Comparison of ENCODE assay signal across 17 cellular contexts in the genomic region with DNA sequence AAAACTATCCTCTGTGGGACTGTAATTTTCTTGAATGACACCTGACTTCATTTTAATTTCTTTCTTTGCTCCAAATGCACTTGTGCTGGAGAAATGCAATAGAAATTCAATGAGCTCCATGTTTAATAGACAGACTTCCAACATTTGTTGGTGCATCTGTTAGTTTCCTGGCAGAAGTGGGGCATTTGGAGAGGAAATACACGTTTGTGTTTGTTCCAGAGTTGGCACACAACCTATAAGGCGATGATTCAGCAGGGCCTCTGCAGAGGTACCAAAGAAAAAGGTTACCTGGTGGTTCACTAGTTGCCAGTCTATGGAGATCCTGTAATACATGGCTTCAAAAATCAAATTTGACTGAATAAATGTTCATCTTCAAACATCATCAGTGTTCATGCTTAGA.
"Had no signal": no experiment of that assay in that cellular context is flagged by ENCODE, and none has a peak within 500 bp of the region (broad histone marks: within the 10 kb centered on the region; RNA-seq: fewer than 3 reads in every experiment).

No MANE protein-coding gene starts in this region.

- H3K4me1 ChIP-seq: body of pancreas, esophagus muscularis mucosa, lower lobe of right lung, pancreas, testis had no signal

- H3K4me3 ChIP-seq: body of pancreas, esophagus muscularis mucosa, lower lobe of right lung, pancreas, testis had no signal

- ATAC-seq: activated CD8-positive, alpha-beta T cell treated with anti-CD3 and anti-CD28 coated beads, Interleukin-2, amount 10 ng/mL, durations not matched to agents 7 days and 5 days; body of pancreas; left colon; lower lobe of right lung; pancreas; sciatic nerve; stimulated activated naive CD8-positive, alpha-beta T cell treated with anti-CD3 and anti-CD28 coated beads, Interleukin-15, amount 100 ng/mL, for 72 hours had no signal

- H3K27ac ChIP-seq: body of pancreas, esophagus muscularis mucosa, lower lobe of right lung, pancreas, testis had no signal

- H3K27me3 ChIP-seq: body of pancreas, esophagus muscularis mucosa, pancreas, testis had no signal

- H3K36me3 ChIP-seq: esophagus muscularis mucosa, lower lobe of right lung, pancreas had no signal

- DNase-seq: activated B cell treated with CpG ODN at 0.5 μM for 24 hours; activated CD4-positive, alpha-beta T cell treated with anti-CD3 and anti-CD28 coated beads for 48 hours; activated CD8-positive, alpha-beta memory T cell treated with anti-CD3 and anti-CD28 coated beads, Interleukin-2, amount 50 U/mL, for 4 hours; activated CD8-positive, alpha-beta T cell treated with anti-CD3 and anti-CD28 coated beads, Interleukin-2, amount 10 ng/mL, durations not matched to agents 7 days and 5 days; activated gamma-delta T cell; activated T-cell treated with anti-CD3 and anti-CD28 coated beads, Interleukin-2, amount 50 U/mL, for 48 hours; body of pancreas; central memory CD4-positive, alpha-beta T cell; cortex of kidney; effector CD4-positive, alpha-beta T cell; left colon; lower lobe of right lung; pancreas; stimulated activated naive CD8-positive, alpha-beta T cell treated with anti-CD3 and anti-CD28 coated beads, Interleukin-15, amount 100 ng/mL, for 72 hours; testis had no signal

- H3K9me3 ChIP-seq: body of pancreas, lower lobe of right lung, pancreas, testis had no signal
